Comparison of ENCODE assay signal across 35 cellular contexts in the genomic region with DNA sequence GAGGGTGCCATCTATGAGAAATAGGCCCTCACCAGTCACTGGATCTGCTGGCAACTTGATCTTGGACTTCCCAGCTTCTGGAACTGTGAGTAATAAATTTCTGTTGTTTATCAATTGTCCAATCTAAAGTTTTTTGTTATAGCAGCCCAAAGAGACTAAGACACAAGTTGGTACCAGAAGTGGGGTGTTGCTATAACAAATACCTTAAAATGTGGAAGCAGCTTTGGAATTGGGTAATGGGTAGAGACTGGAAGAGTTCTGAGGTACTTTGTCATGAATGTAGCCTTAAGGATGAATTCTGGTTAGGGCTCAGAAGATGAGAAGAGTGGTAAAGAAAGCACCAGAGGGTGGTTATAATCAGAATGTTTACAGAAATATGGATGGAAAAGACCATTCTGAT.
"Had no signal": no experiment of that assay in that cellular context is flagged by ENCODE, and none has a peak within 500 bp of the region (broad histone marks: within the 10 kb centered on the region; RNA-seq: fewer than 3 reads in every experiment).

No MANE protein-coding gene starts in this region.

- DNase-seq: Karpas-422, Kasumi-1, MG63, MM.1S, MV-4-11, NCI-H1048, NCI-H1092, NCI-H1092 treated with DMSO at 0.1 percent for 48 hours, NCI-H1105, NCI-H1105 treated with DMSO at 0.1 percent for 48 hours, NCI-H1417, NCI-H1417 treated with DMSO at 0.1 percent for 48 hours, NCI-H1436, NCI-H1436 treated with DMSO at 0.1 percent for 48 hours, NCI-H146, NCI-H1694, NCI-H1694 treated with DMSO at 0.1 percent for 48 hours, NCI-H187, NCI-H187 treated with DMSO at 0.1 percent for 48 hours, NCI-H1930, NCI-H2029, NCI-H2029 treated with DMSO at 0.1 percent for 48 hours, NCI-H2081, NCI-H2081 treated with DMSO at 0.1 percent for 48 hours, NCI-H2107, NCI-H2171, NCI-H2171 treated with DMSO at 0.1 percent for 48 hours, NCI-H2227 treated with DMSO at 0.1 percent for 48 hours, NCI-H226, NCI-H345, NCI-H446, NCI-H446 treated with DMSO at 0.1 percent for 48 hours, NCI-H510A, NCI-H510A treated with DMSO at 0.1 percent for 48 hours, NCI-H524 had no signal

- H3K27me3 ChIP-seq: MG63 had no signal

- H3K36me3 ChIP-seq: MG63 had no signal

- H3K4me3 ChIP-seq: MG63 had no signal
